ENCODE assay signal across 8 cellular contexts in genomic region chrX:139932901-139933796, GRCh38.
DNase-seq lines count a peak whose midpoint lies in the region; ATAC-seq and TF ChIP-seq lines count a peak whose summit lies in the region.

Gene ATP11C (minus strand): TSS chrX:139933053. CDS start chrX:139932042, 1,011 bp downstream.

- H3K27ac ChIP-seq in C4-2B (peak within 1 kb of the TSS; percentile 89), epithelial cell of prostate (peak within 1 kb of the TSS; percentile 78), mucosa of rectum (ENCODE audit: low read depth in 2 of 2, low read length in 2 of 2) (peak within 1 kb of the TSS; percentile 96 to 97)

- H3K36me3 ChIP-seq in mucosa of rectum (ENCODE audit: control insufficient read depth in 2 of 2, insufficient read depth in 2 of 2, low read length in 2 of 2): no peaks in the 10 kb centered on the region

- H3K9me3 ChIP-seq in mucosa of rectum (ENCODE audit: control insufficient read depth in 2 of 2, low read length in 2 of 2): no peaks in the 10 kb centered on the region

- peak within 1 kb of the TSS; percentile 63 to 87 for H3K9ac ChIP-seq in mucosa of rectum (ENCODE audit: low read depth in 1 of 2, low read length in 2 of 2)

- DNase-seq in GM19238 (ENCODE audit: insufficient read length, low spot score) (peak; percentile 54), NOMO-1 treated with dmso at 0.1 percent for 144 hours (lab: John Stamatoyannopoulos, UW; ENCODE audit: unreplicated experiment) (peak; percentile 76), activated T-cell treated with anti-CD3 and anti-CD28 coated beads for 1 hour (ENCODE audit: low read depth) (peak; percentile 73), epithelial cell of prostate (ENCODE audit: low read depth, low spot score) (peak; percentile 31)
- DNase-seq in stimulated activated CD8-positive, alpha-beta memory T cell treated with anti-CD3 and anti-CD28 coated beads, Interleukin-4, amount 100 ng/mL, for 4 hours (ENCODE audit: low read depth in 2 of 2, low spot score in 1 of 2): peak; percentile 67 to 68

- H3K27me3 ChIP-seq in mucosa of rectum (ENCODE audit: control insufficient read depth in 2 of 2, insufficient read depth in 2 of 2, low read length in 2 of 2): no peaks in the 10 kb centered on the region

- TF ChIP-seq CTCF in C4-2B (conservative IDR thresholded peaks at IDR 0.05): no peak; the same call in 1 of the 2 replicates

- H3K4me3 ChIP-seq in mucosa of rectum (ENCODE audit: low read length in 2 of 2): peak within 1 kb of the TSS; percentile 78

- peak; percentile 78 for ATAC-seq in HG03439 (IDR thresholded peaks at IDR 0.05; ENCODE audit: unreplicated experiment)

- H3K4me1 ChIP-seq in mucosa of rectum (ENCODE audit: control insufficient read depth in 2 of 2, insufficient read depth in 2 of 2, low read length in 2 of 2): peaks cover 0 to 3% of the 10 kb centered on the region in 2 donors

Comparison
In these comparisons a context has a peak if more than half of its experiments do, and no peak if none do; other contexts are left out.
1. Peak in every context shown above with its lines: DNase-seq, ATAC-seq, H3K4me3 ChIP-seq and H3K27ac ChIP-seq.